1 cellular context compared by ENCODE assay signal in the genomic region with DNA sequence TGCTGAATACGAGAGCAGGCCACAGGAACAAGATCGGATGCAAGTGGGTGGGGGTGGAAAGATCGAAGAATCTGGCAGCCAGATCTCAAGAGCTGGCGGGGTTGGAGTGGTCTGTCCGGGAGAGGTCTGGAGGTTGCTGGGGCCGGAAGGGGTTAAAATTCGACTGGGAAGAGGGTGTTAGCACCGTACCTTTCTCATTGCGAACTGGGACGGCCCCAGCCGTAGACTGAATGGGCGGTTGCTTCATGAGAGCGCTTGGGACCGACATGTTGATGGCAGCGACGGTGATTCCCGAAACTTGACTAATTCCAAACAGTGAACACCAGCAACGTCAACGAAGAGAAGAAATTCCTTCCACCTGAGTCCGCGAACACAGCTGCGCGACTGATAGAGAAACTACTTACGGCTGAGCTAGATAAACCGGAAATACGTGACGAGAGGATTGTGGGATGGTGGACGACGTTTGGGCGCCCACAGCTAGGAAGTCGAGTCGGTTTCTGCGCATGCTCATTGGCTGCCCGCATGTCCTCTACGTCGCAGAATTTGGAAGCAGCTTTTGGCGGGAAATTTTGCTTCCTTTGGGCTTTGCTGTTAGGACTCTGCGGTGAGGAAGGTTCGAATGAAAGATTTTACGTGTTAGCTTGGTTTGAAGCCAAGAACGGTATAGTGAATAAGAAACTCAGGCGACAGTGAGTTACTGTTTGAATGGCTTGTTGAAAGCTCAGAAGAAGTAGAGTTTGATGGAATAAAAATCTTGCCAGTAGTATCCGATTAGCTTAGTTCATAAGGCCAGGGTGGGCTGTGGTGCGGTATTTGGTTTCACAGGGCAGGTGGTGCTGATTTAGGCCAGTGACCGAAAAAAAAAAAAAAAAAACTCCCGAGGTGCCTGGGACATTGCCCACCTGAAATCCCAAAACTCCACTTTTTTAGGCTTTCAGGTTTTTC.
TF ChIP-seq lines count a peak whose summit lies in the region.

Gene MFAP1, minus strand, starts transcription at position 389 of the 945 bp plus-strand sequence. Its CDS starts 121 bp downstream, at position 268.

TF ChIP-seq in HepG2, 621 proteins besides CTCF, POLR2A, EP300 and RAD21 (continued from another document):
- TF ChIP-seq, protein P1, sequence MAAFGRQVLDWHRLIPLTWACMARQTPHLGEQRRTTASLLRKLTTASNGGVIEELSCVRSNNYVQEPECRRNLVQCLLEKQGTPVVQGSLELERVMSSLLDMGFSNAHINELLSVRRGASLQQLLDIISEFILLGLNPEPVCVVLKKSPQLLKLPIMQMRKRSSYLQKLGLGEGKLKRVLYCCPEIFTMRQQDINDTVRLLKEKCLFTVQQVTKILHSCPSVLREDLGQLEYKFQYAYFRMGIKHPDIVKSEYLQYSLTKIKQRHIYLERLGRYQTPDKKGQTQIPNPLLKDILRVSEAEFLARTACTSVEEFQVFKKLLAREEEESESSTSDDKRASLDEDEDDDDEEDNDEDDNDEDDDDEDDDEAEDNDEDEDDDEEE (CRISPR knock-in tag; IDR thresholded peaks at IDR 0.05) = peak; percentile 45; the same call in 1 of the 2 replicates
- TF ChIP-seq ZNF792 (CRISPR knock-in tag; IDR thresholded peaks at IDR 0.05) = peak; percentile 96
- TF ChIP-seq JARID2 (CRISPR knock-in tag; IDR thresholded peaks at IDR 0.05; ENCODE audit: insufficient replicate concordance) = no peak
- TF ChIP-seq ZNF605 (CRISPR knock-in tag; IDR thresholded peaks at IDR 0.05) = peak; percentile 94; the same call in 1 of the 2 replicates
- TF ChIP-seq PCBP2 (optimal IDR thresholded peaks at IDR 0.05; ENCODE audit: low read depth, low read length, poor library complexity, severe bottlenecking) = no peak
- TF ChIP-seq NR1H2 (CRISPR knock-in tag; IDR thresholded peaks at IDR 0.05; ENCODE audit: borderline replicate concordance, low read depth) = no peak
- no peak for TF ChIP-seq SRSF9 (IDR thresholded peaks at IDR 0.05; ENCODE audit: borderline replicate concordance, insufficient read depth, low read depth, low read length, poor library complexity, severe bottlenecking)
- 0 out of 2 replicates have a peak, but pooled peaks have one; percentile 50 for TF ChIP-seq SIN3B (IDR thresholded peaks at IDR 0.05; ENCODE audit: low read length)
- TF ChIP-seq ZNF678 (CRISPR knock-in tag; IDR thresholded peaks at IDR 0.05) = no peak
- no peak for TF ChIP-seq ZNF446 (CRISPR knock-in tag; IDR thresholded peaks at IDR 0.05)
- no peak for TF ChIP-seq FOSL1 (CRISPR knock-in tag; IDR thresholded peaks at IDR 0.05; ENCODE audit: borderline replicate concordance)
- TF ChIP-seq ZNF317 (CRISPR knock-in tag; IDR thresholded peaks at IDR 0.05) = peak; percentile 59; the same call in 1 of the 2 replicates
- peak; percentile 69; the same call in 1 of the 2 replicates for TF ChIP-seq ZBTB42 (CRISPR knock-in tag; IDR thresholded peaks at IDR 0.05)
- no peak for TF ChIP-seq ZNF644 (CRISPR knock-in tag; IDR thresholded peaks at IDR 0.05; ENCODE audit: low read depth)
- peak; percentile 95 for TF ChIP-seq PHF20 (CRISPR knock-in tag; IDR thresholded peaks at IDR 0.05)
- peak; percentile 71 for TF ChIP-seq HIVEP1 (CRISPR knock-in tag; IDR thresholded peaks at IDR 0.05)
- peak; percentile 62; the same call in 1 of the 2 replicates for TF ChIP-seq TMF1 (CRISPR knock-in tag; IDR thresholded peaks at IDR 0.05; ENCODE audit: low read depth)
- no peak for TF ChIP-seq NFE2 (CRISPR knock-in tag; IDR thresholded peaks at IDR 0.05)
- no peak for TF ChIP-seq PTBP1 (IDR thresholded peaks at IDR 0.05; ENCODE audit: low read depth, low read length, poor library complexity, severe bottlenecking)
- no peak for TF ChIP-seq ZNF382 (CRISPR knock-in tag; IDR thresholded peaks at IDR 0.05; ENCODE audit: borderline replicate concordance)
- TF ChIP-seq ZNF775 (CRISPR knock-in tag; IDR thresholded peaks at IDR 0.05; ENCODE audit: borderline replicate concordance) = no peak
- TF ChIP-seq, protein P2, sequence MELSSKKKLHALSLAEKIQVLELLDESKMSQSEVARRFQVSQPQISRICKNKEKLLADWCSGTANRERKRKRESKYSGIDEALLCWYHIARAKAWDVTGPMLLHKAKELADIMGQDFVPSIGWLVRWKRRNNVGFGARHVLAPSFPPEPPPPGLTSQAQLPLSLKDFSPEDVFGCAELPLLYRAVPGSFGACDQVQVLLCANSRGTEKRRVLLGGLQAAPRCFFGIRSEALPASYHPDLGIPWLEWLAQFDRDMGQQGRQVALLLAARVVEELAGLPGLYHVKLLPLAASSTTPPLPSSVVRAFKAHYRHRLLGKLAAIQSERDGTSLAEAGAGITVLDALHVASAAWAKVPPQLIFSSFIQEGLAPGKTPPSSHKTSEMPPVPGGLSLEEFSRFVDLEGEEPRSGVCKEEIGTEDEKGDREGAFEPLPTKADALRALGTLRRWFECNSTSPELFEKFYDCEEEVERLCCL (CRISPR knock-in tag; IDR thresholded peaks at IDR 0.05; ENCODE audit: borderline replicate concordance) = 0 out of 2 replicates have a peak, but pooled peaks have one; percentile 50
- no peak for TF ChIP-seq SETDB1 (CRISPR knock-in tag; IDR thresholded peaks at IDR 0.05; ENCODE audit: borderline replicate concordance)
- no peak for TF ChIP-seq RORA (CRISPR knock-in tag; IDR thresholded peaks at IDR 0.05)
- no peak for TF ChIP-seq ZBTB7A (CRISPR knock-in tag; IDR thresholded peaks at IDR 0.05)
- TF ChIP-seq MLXIP (CRISPR knock-in tag; IDR thresholded peaks at IDR 0.05; ENCODE audit: borderline replicate concordance) = no peak; the same call in 1 of the 2 replicates
- TF ChIP-seq, protein P3, sequence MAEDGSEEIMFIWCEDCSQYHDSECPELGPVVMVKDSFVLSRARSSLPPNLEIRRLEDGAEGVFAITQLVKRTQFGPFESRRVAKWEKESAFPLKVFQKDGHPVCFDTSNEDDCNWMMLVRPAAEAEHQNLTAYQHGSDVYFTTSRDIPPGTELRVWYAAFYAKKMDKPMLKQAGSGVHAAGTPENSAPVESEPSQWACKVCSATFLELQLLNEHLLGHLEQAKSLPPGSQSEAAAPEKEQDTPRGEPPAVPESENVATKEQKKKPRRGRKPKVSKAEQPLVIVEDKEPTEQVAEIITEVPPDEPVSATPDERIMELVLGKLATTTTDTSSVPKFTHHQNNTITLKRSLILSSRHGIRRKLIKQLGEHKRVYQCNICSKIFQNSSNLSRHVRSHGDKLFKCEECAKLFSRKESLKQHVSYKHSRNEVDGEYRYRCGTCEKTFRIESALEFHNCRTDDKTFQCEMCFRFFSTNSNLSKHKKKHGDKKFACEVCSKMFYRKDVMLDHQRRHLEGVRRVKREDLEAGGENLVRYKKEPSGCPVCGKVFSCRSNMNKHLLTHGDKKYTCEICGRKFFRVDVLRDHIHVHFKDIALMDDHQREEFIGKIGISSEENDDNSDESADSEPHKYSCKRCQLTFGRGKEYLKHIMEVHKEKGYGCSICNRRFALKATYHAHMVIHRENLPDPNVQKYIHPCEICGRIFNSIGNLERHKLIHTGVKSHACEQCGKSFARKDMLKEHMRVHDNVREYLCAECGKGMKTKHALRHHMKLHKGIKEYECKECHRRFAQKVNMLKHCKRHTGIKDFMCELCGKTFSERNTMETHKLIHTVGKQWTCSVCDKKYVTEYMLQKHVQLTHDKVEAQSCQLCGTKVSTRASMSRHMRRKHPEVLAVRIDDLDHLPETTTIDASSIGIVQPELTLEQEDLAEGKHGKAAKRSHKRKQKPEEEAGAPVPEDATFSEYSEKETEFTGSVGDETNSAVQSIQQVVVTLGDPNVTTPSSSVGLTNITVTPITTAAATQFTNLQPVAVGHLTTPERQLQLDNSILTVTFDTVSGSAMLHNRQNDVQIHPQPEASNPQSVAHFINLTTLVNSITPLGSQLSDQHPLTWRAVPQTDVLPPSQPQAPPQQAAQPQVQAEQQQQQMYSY (CRISPR knock-in tag; IDR thresholded peaks at IDR 0.05) = no peak; the same call in 1 of the 2 replicates
- TF ChIP-seq REL (CRISPR knock-in tag; conservative IDR thresholded peaks at IDR 0.05) = 0 out of 2 replicates have a peak, but pooled peaks have one; percentile 30
- TF ChIP-seq DPF2 (CRISPR knock-in tag; IDR thresholded peaks at IDR 0.05; ENCODE audit: borderline replicate concordance, low read depth) = no peak
- 0 out of 2 replicates have a peak, but pooled peaks have one; percentile 32 for TF ChIP-seq ZNF891 (CRISPR knock-in tag; IDR thresholded peaks at IDR 0.05)
- TF ChIP-seq, protein P4, sequence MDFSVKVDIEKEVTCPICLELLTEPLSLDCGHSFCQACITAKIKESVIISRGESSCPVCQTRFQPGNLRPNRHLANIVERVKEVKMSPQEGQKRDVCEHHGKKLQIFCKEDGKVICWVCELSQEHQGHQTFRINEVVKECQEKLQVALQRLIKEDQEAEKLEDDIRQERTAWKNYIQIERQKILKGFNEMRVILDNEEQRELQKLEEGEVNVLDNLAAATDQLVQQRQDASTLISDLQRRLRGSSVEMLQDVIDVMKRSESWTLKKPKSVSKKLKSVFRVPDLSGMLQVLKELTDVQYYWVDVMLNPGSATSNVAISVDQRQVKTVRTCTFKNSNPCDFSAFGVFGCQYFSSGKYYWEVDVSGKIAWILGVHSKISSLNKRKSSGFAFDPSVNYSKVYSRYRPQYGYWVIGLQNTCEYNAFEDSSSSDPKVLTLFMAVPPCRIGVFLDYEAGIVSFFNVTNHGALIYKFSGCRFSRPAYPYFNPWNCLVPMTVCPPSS (IDR thresholded peaks at IDR 0.05) = no peak
- TF ChIP-seq EEA1 (CRISPR knock-in tag; IDR thresholded peaks at IDR 0.05; ENCODE audit: borderline replicate concordance) = no peak
- TF ChIP-seq HOXA9 (CRISPR knock-in tag; IDR thresholded peaks at IDR 0.05; ENCODE audit: borderline replicate concordance) = no peak
- TF ChIP-seq ZNF598 (CRISPR knock-in tag; IDR thresholded peaks at IDR 0.05; ENCODE audit: borderline replicate concordance) = 0 out of 2 replicates have a peak, but pooled peaks have one; percentile 29
- no peak for TF ChIP-seq ZNF34 (CRISPR knock-in tag; IDR thresholded peaks at IDR 0.05; ENCODE audit: borderline replicate concordance)
- no peak for TF ChIP-seq ZNF253 (CRISPR knock-in tag; IDR thresholded peaks at IDR 0.05; ENCODE audit: borderline replicate concordance)
- peak; percentile 72; the same call in 1 of the 2 replicates for TF ChIP-seq ZNF572 (CRISPR knock-in tag; IDR thresholded peaks at IDR 0.05)
- TF ChIP-seq E2F2 (CRISPR knock-in tag; IDR thresholded peaks at IDR 0.05; ENCODE audit: borderline replicate concordance) = peak; percentile 87
- TF ChIP-seq, protein P5, sequence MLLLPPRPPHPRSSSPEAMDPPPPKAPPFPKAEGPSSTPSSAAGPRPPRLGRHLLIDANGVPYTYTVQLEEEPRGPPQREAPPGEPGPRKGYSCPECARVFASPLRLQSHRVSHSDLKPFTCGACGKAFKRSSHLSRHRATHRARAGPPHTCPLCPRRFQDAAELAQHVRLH (CRISPR knock-in tag; IDR thresholded peaks at IDR 0.05; ENCODE audit: borderline replicate concordance, low read depth) = peak; percentile 70; the same call in 1 of the 2 replicates
- no peak for TF ChIP-seq ZNF674 (CRISPR knock-in tag; IDR thresholded peaks at IDR 0.05; ENCODE audit: low read depth)
TF ChIP-seq in HepG2: peak in this region for 243.
